Comparison of ENCODE assay signal across 8 cellular contexts in the genomic region with DNA sequence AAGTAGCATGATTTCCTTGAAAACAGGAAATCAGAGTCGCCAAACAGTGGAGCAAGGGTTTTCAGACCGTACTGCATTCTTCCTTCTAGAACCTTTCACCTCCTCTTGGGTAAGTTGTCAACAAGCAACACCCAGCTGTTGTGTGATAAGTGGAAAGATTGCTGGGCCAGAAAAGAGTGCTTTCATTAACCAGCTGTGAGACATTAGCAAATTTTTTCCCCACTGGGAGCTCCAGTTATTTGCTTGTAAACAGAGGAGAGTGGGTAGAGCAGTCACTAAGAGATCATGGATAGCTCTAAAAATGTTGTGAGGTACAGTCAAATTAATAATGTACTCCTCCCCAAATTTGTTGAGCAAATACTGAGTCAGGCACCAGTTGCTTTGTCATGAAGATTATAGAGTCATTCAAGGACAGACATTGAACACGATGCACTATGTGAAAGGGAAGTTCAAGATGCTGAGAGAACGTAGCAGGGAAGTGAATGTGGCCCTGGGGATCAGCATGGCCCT. TPM values are rescaled to one million over a fixed set of nuclear protein-coding genes. Genes with fewer than 3 reads are reported as not detected.
DNase-seq lines count a peak whose midpoint lies in the region; ATAC-seq and TF ChIP-seq lines count a peak whose summit lies in the region.
"Had no signal": no experiment of that assay in that cellular context is flagged by ENCODE, and none has a peak within 500 bp of the region (broad histone marks: within the 10 kb centered on the region; RNA-seq: fewer than 3 reads in every experiment).

No MANE protein-coding gene starts in this region.

- H3K4me3 ChIP-seq in fibroblast of mammary gland (ENCODE audit: control insufficient read depth, low read depth, low read length), result no peak overlapping the region
- no peak overlapping the region for H3K4me3 ChIP-seq in subcutaneous abdominal adipose tissue (ENCODE audit: low read depth in 1 of 5, low read length in 5 of 5)

- H3K9me3 ChIP-seq in subcutaneous abdominal adipose tissue (ENCODE audit: control insufficient read depth in 5 of 5, low read length in 5 of 5), result no peaks in the 10 kb centered on the region

- peak; percentile 41 for ATAC-seq in GM21526 (IDR thresholded peaks at IDR 0.05; ENCODE audit: low FRiP score, unreplicated experiment)
- ATAC-seq in HG03565 (IDR thresholded peaks at IDR 0.05; ENCODE audit: unreplicated experiment), result peak; percentile 22
- ATAC-seq in left colon, result no peak

- no peak for TF ChIP-seq CTCF in fibroblast of mammary gland (conservative IDR thresholded peaks at IDR 0.05; ENCODE audit: control insufficient read depth, insufficient read depth, low read depth, low read length)

- DNase-seq in fibroblast of mammary gland (ENCODE audit: low read depth), result peak; percentile 60
- DNase-seq in left colon, result no peak
- no peak for DNase-seq in NCI-H1417 (lab: John Stamatoyannopoulos, UW)
- DNase-seq in NCI-H2227 treated with DMSO at 0.1 percent for 48 hours (lab: John Stamatoyannopoulos, UW), result no peak
- DNase-seq: NCI-H526 had no signal

- H3K4me1 ChIP-seq in subcutaneous abdominal adipose tissue (ENCODE audit: control insufficient read depth in 5 of 5, insufficient read depth in 5 of 5, low read length in 5 of 5), result peaks cover 0 to 58% (median 51%) of the 10 kb centered on the region in 5 donors

- intact Hi-C loops in left colon (cut with DNase I, micrococcal nuclease), result no loop called here

- no peaks in the 10 kb centered on the region for H3K36me3 ChIP-seq in subcutaneous abdominal adipose tissue (ENCODE audit: control insufficient read depth in 5 of 5, insufficient read depth in 5 of 5, low read length in 5 of 5)

- no peaks in the 10 kb centered on the region for H3K27me3 ChIP-seq in subcutaneous abdominal adipose tissue (ENCODE audit: control insufficient read depth in 5 of 5, insufficient read depth in 4 of 5, low read length in 5 of 5)

- peak overlapping the region in 2 of 5 donors; percentile 1 to 50 for H3K9ac ChIP-seq in subcutaneous abdominal adipose tissue (ENCODE audit: low read length in 5 of 5)

- H3K27ac ChIP-seq in subcutaneous abdominal adipose tissue (ENCODE audit: low read depth, low read length), result peak overlapping the region; percentile 85

RNA-seq across cellular contexts. Expression of gene MPEG1, which starts 11.7 kb away (rescaled TPM):
- total RNA-seq in left colon, result 10 to 100 TPM in 1 of 2 donors, 1 to 10 TPM in 1; 5.0 to 24.2 TPM

RNA-seq across cellular contexts. Expression of gene DTX4, which starts 52.5 kb away (rescaled TPM):
- total RNA-seq in left colon, result 10 to 100 TPM; 58.4 to 62.4 TPM
